8 cellular contexts compared by ENCODE assay signal in the genomic region with DNA sequence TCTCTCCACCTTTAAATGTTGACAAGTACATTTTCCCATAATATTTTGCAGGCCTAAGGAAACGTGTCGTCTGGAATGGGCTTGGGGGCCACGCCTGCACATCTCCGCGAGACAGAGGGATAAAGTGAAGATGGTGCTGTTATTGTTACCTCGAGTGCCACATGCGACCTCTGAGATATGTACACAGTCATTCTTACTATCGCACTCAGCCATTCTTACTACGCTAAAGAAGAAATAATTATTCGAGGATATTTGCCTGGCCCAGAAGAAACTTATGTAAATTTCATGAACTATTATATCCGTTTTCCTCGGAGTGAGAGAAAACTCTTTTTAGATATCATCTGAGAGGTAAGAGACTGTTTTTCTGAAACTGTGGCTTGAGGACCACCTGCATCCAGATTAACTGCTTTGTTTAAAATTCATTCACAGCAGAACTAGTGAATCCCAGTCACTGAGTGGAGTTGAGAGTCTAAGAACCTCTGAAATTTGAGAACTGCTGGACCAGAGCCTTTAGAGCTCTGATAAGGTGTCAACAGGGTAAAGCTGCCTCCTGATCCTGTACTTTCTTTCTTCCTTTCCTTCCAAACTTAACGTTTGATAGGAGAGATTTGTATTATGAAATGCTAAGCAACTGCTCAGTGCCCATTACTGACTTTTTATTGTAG. TPM values are rescaled to one million over a fixed set of nuclear protein-coding genes. Genes with fewer than 3 reads are reported as not detected.
DNase-seq lines count a peak whose midpoint lies in the region; ATAC-seq, FAIRE-seq and TF ChIP-seq lines count a peak whose summit lies in the region.

No MANE protein-coding gene starts in this region.

- H3K27me3 ChIP-seq in K562 (ENCODE audit: control insufficient read depth in 2 of 2, insufficient read depth in 2 of 2, low read length in 2 of 2): no peaks in the 10 kb centered on the region

- no peaks in the 10 kb centered on the region for H3K9me3 Mint-ChIP-seq in neural crest cell

- H3K27ac Mint-ChIP-seq in neural crest cell (ENCODE audit: unreplicated experiment): peak overlapping the region; percentile 99

- CTCF ChIA-PET in K562 (lab: Yijun Ruan, JAX; ENCODE audit: low intra/inter-chr PET ratio): interaction anchor here (1.2 kb wide), 1 partner anchor 318 kb away, joined by 11 read pairs; no protein-coding TSS in a partner anchor

- H3K4me1 ChIP-seq in K562 (replicated peaks in 1 of 2; ENCODE audit: control insufficient read depth in 2 of 2, insufficient read depth in 2 of 2, low read length in 2 of 2): peaks cover 8 to 18% of the 10 kb centered on the region in 2 experiments; a peak in 3 of 5 replicates

- peak; percentile 33 for FAIRE-seq in GM12891 (lab: Jason Lieb, UNC)
- peak; percentile 62 for FAIRE-seq in K562 (lab: Jason Lieb, UNC)

- no peaks in the 10 kb centered on the region for H3K9me3 ChIP-seq in K562 (replicated peaks; ENCODE audit: control insufficient read depth, insufficient read depth, low read depth, low read length)

- no peak for TF ChIP-seq POLR2A in GM12891 (IDR thresholded peaks at IDR 0.05; ENCODE audit: low read depth, low read length)
- TF ChIP-seq POLR2A in K562 (conservative IDR thresholded peaks at IDR 0.05): no peak

- H3K4me3 Mint-ChIP-seq in neural crest cell: peak overlapping the region; percentile 97

- H3K27me3 Mint-ChIP-seq in neural crest cell (ENCODE audit: low read depth): peaks cover 4% of the 10 kb centered on the region

- TF ChIP-seq RAD21 in K562 (CRISPR knock-in tag; conservative IDR thresholded peaks at IDR 0.05 in 1 of 2, IDR thresholded peaks at IDR 0.05 in 1 of 2): no peak

- in situ Hi-C loops in K562 (cut with MboI): no loop called here

- no TSS peak for BruUV-seq in K562 (replicated peaks; lab: Mats Ljungman, UMichigan)

- ATAC-seq in HG03439 (IDR thresholded peaks at IDR 0.05; ENCODE audit: unreplicated experiment) (peak; percentile 5), K562 (peak; percentile 50), HG02623 (IDR thresholded peaks at IDR 0.05; ENCODE audit: unreplicated experiment) (no peak)

- peak overlapping the region; percentile 99 for H2AFZ ChIP-seq in K562 (ENCODE audit: low read depth, low read length)

- H3K9me1 ChIP-seq in K562 (ENCODE audit: control insufficient read depth, insufficient read depth, low read length): no peaks in the 10 kb centered on the region

- H3K36me3 ChIP-seq in K562 (ENCODE audit: control insufficient read depth, insufficient read depth, low read length): peaks cover 48% of the 10 kb centered on the region

- peaks cover 7% of the 10 kb centered on the region for H3K36me3 Mint-ChIP-seq in neural crest cell (ENCODE audit: low read depth)

- H3K27ac ChIP-seq in K562 (ENCODE audit: extremely low read depth, low read depth, low read length): peak overlapping the region; percentile 87

- H3K4me3 ChIP-seq in K562: peak overlapping the region; percentile 66

- POLR2A ChIA-PET in K562 (lab: Yijun Ruan, JAX): interaction anchor here (0.6 to 2.1 kb wide), 5 partner anchors 8 to 242 kb away, joined by 3 to 7 read pairs (median 5); no protein-coding TSS in a partner anchor

- peaks cover 5% of the 10 kb centered on the region; the same call in 1 of the 2 replicates for H4K20me1 ChIP-seq in K562 (replicated peaks; ENCODE audit: control insufficient read depth, insufficient read depth, low read length)

- DNase-seq in GM12891 (ENCODE audit: insufficient read length, low spot score) (no peak), K562 (ENCODE audit: extremely low read depth in 1 of 4, low spot score in 3 of 4) (peak in 2 of 4 experiments; percentile 24 to 50), neural crest cell (ENCODE audit: low read depth, low spot score) (no peak), nucleus accumbens (lab: John Stamatoyannopoulos, UW) (no peak), NCI-H1092 treated with DMSO at 0.1 percent for 48 hours (lab: John Stamatoyannopoulos, UW) (no peak), Ammon's horn (ENCODE audit: low spot score) (no peak)

- intact Hi-C loops in K562 (cut with micrococcal nuclease): loop anchor here (5.0 kb wide), 1 partner anchor 332 kb away; the partner anchor contains the start of gene FH

- peak overlapping the region; percentile 94 for H3K4me2 ChIP-seq in K562 (ENCODE audit: insufficient read depth, low read length)

- peak overlapping the region; percentile 96 to 100 for H3K9ac ChIP-seq in K562 (ENCODE audit: insufficient read depth in 1 of 2, low read depth in 2 of 2, low read length in 2 of 2)

- 0 out of 2 replicates have a peak, but pooled peaks have one; percentile 10 for TF ChIP-seq EP300 in K562 (IDR thresholded peaks at IDR 0.05; ENCODE audit: low read length)

- WGBS in K562 (ENCODE audit: insufficient coverage, low coverage, missing lambda C conversion rate): 1% methylated on average over 13 of the region's 13 CpGs

- H3K4me1 Mint-ChIP-seq in neural crest cell: peaks cover 27% of the 10 kb centered on the region

- TF ChIP-seq CTCF in K562 (IDR thresholded peaks at IDR 0.05 in 2 of 3, conservative IDR thresholded peaks at IDR 0.05 in 1 of 3; ENCODE audit: insufficient read depth in 2 of 3, low read depth in 1 of 3, low read length in 3 of 3) (no peak), neural crest cell (conservative IDR thresholded peaks at IDR 0.05) (no peak)

- H3K79me2 ChIP-seq in K562 (ENCODE audit: control insufficient read depth, insufficient read depth, low read length): peaks cover 51% of the 10 kb centered on the region

TF ChIP-seq in GM12891, 5 proteins besides CTCF, POLR2A, EP300 and RAD21:
- no peak for TF ChIP-seq POLR2AphosphoS5 (IDR thresholded peaks at IDR 0.05; ENCODE audit: low read depth, low read length)
- TF ChIP-seq SPI1 (IDR thresholded peaks at IDR 0.05; ENCODE audit: low read depth, low read length): no peak
- TF ChIP-seq PAX5 (IDR thresholded peaks at IDR 0.05; ENCODE audit: insufficient read depth, low read length, severe bottlenecking): no peak
- no peak for TF ChIP-seq TAF1 (IDR thresholded peaks at IDR 0.05; ENCODE audit: low read depth, low read length)
- TF ChIP-seq POU2F2 (IDR thresholded peaks at IDR 0.05; ENCODE audit: low read depth, low read length): no peak

TF ChIP-seq in K562, 482 proteins besides CTCF, POLR2A, EP300 and RAD21 (continues in another document):
- peak; percentile 45; the same call in 1 of the 2 replicates for TF ChIP-seq ZNF239 (CRISPR knock-in tag; IDR thresholded peaks at IDR 0.05)
- 0 out of 2 replicates have a peak, but pooled peaks have one; percentile 12 for TF ChIP-seq DEAF1 (CRISPR knock-in tag; IDR thresholded peaks at IDR 0.05)
- TF ChIP-seq ZNF707 (CRISPR knock-in tag; conservative IDR thresholded peaks at IDR 0.05): 0 out of 2 replicates have a peak, but pooled peaks have one; percentile 34
- TF ChIP-seq KDM1A (IDR thresholded peaks at IDR 0.05): peak in 1 of 2 experiments; percentile 14; a peak in 1 of 4 replicates
- TF ChIP-seq, protein P1, sequence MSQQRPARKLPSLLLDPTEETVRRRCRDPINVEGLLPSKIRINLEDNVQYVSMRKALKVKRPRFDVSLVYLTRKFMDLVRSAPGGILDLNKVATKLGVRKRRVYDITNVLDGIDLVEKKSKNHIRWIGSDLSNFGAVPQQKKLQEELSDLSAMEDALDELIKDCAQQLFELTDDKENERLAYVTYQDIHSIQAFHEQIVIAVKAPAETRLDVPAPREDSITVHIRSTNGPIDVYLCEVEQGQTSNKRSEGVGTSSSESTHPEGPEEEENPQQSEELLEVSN (IDR thresholded peaks at IDR 0.05; ENCODE audit: borderline replicate concordance in 1 of 2, extremely low read depth in 1 of 2, insufficient read depth in 1 of 2, insufficient read length in 1 of 2, low read depth in 1 of 2, low read length in 1 of 2, poor library complexity in 1 of 2, severe bottlenecking in 1 of 2): peak in 1 of 2 experiments; percentile 12
- TF ChIP-seq YY1 (IDR thresholded peaks at IDR 0.05; ENCODE audit: borderline replicate concordance in 1 of 3, control insufficient read depth in 1 of 3, extremely low read depth in 1 of 3, insufficient read depth in 3 of 3, insufficient read length in 1 of 3, insufficient replicate concordance in 2 of 3, low read depth in 1 of 3, low read length in 2 of 3): peak in 1 of 3 experiments; percentile 6
- TF ChIP-seq ASH1L (IDR thresholded peaks at IDR 0.05; ENCODE audit: borderline replicate concordance, low read depth, partially characterized antibody): no peak

RNA-seq across cellular contexts. Expression of gene EXO1, which starts 0.8 kb away (rescaled TPM):
- polyA plus RNA-seq in GM12891 (2012; ENCODE audit: low read depth, missing spikeins): 13.8 TPM
- total RNA-seq in K562 (2011; cell fraction: chromatin; rRNA removed; ENCODE audit: low replicate concordance): 64.7 and 140 TPM in 2 replicates
- total RNA-seq in K562 (2011; cell fraction: nucleolus; rRNA removed): 34.7 and 43.2 TPM in 2 replicates
- total RNA-seq in K562 (2011; cell fraction: nucleoplasm; rRNA removed): 35.2 and 47.5 TPM in 2 replicates
- total RNA-seq in K562 (2014; rRNA removed) (79.6 and 95.1 TPM in 2 replicates), K562 (2014; rRNA removed; fragmentation: Illumina TruSeq; extraction: Trizol) (125 and 135 TPM in 2 replicates), K562 (2015; rRNA removed; fragmentation: Illumina TruSeq; extraction: Trizol) (101 and 108 TPM in 2 replicates), K562 (2021) (101 and 107 TPM in 2 replicates), neural crest cell (49.2 and 49.3 TPM in 2 replicates)
- polyA plus RNA-seq in K562 (2011; rRNA removed) (54.6 and 65.9 TPM in 2 replicates), K562 (2014; fragmentation: Illumina TruSeq; extraction: Trizol) (105 and 116 TPM in 2 replicates), K562 (2014; fragmentation: Nextera tagmentation; extraction: Ambion mirVana) (10 to 100 TPM; 36.0 to 83.9 TPM), K562 (2014; rRNA removed) (69.5 and 71.9 TPM in 2 replicates)
- polyA plus RNA-seq in K562 (2011; cell fraction: cytosol; rRNA removed): 17.0 and 30.4 TPM in 2 replicates
- polyA plus RNA-seq in K562 (2011; cell fraction: nucleus; rRNA removed): 31.9 and 42.5 TPM in 2 replicates
- 36.8 and 61.1 TPM in 2 replicates for polyA plus RNA-seq in K562 (2012)
- polyA minus RNA-seq in K562 (2011; rRNA and poly(A)+ RNA removed): 154 and 157 TPM in 2 replicates
- polyA minus RNA-seq in K562 (2011; cell fraction: cytosol; rRNA and poly(A)+ RNA removed): 48.3 and 58.5 TPM in 2 replicates
- 39.0 and 66.5 TPM in 2 replicates for polyA minus RNA-seq in K562 (2011; cell fraction: nucleus; rRNA and poly(A)+ RNA removed)
